In genomic region chr9:21077842-21078241, GRCh38 we compare ENCODE assay signal across 1 cellular context.
TF ChIP-seq lines count a peak whose summit lies in the region.

Gene IFNB1, minus strand, starts transcription at chr9:21077942. Its CDS starts 73 bp downstream, at chr9:21077869.

TF ChIP-seq in HCT116, 20 proteins besides CTCF, POLR2A, EP300 and RAD21 (continued from another document):
- TF ChIP-seq, protein P1, sequence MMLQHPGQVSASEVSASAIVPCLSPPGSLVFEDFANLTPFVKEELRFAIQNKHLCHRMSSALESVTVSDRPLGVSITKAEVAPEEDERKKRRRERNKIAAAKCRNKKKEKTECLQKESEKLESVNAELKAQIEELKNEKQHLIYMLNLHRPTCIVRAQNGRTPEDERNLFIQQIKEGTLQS (IDR thresholded peaks at IDR 0.05): no peak
- TF ChIP-seq SIN3A (IDR thresholded peaks at IDR 0.05; ENCODE audit: low read depth): no peak
- TF ChIP-seq MAX (IDR thresholded peaks at IDR 0.05): no peak
- no peak for TF ChIP-seq EZH2 (IDR thresholded peaks at IDR 0.05)
- no peak for TF ChIP-seq POLR2AphosphoS5 (IDR thresholded peaks at IDR 0.05; ENCODE audit: low read depth, low read length)
- no peak for TF ChIP-seq SP1 (IDR thresholded peaks at IDR 0.05; ENCODE audit: low read depth)
- no peak for TF ChIP-seq CBX3 (IDR thresholded peaks at IDR 0.05; ENCODE audit: low read depth)
- no peak for TF ChIP-seq JUND (IDR thresholded peaks at IDR 0.05)
- TF ChIP-seq ELF1 (IDR thresholded peaks at IDR 0.05; ENCODE audit: borderline replicate concordance, low read depth): no peak
- TF ChIP-seq CEBPB (IDR thresholded peaks at IDR 0.05; ENCODE audit: low read depth): no peak
